Comparison of ENCODE assay signal across 20 cellular contexts in genomic region chr20:48352042-48352441, GRCh38.
"Had no signal": no experiment of that assay in that cellular context is flagged by ENCODE, and none has a peak within 500 bp of the region (broad histone marks: within the 10 kb centered on the region; RNA-seq: fewer than 3 reads in every experiment).

No MANE protein-coding gene starts in this region.

- H3K4me3 ChIP-seq: MG63 had no signal

- H3K27ac ChIP-seq: RWPE1 had no signal

- H3K36me3 ChIP-seq: MG63 had no signal

- H3K9me3 Mint-ChIP-seq: T-helper 1 cell treated with Interleukin-12 subunit alpha and Interleukin-12 subunit beta and Interleukin-4 antibody, amounts not matched to agents 30 μg/mL and 1 μg/mL, for 36 hours had no signal

- ATAC-seq: T-cell had no signal

- H3K36me3 Mint-ChIP-seq: T-cell had no signal

- DNase-seq: KBM-7, MG63, NCI-H1092, NCI-H1105 treated with DMSO at 0.1 percent for 48 hours, NCI-H1417 treated with DMSO at 0.1 percent for 48 hours, NCI-H146, NCI-H1694 treated with DMSO at 0.1 percent for 48 hours, NCI-H1930, NCI-H2081, NCI-H2107, NCI-H2227 treated with DMSO at 0.1 percent for 48 hours, NCI-H524, NCI-H526 treated with DMSO at 0.1 percent for 48 hours, NCI-H774, SHP77, SW 1271, T-cell had no signal

- H3K27ac Mint-ChIP-seq: IgD-negative memory B cell; T-cell; T-helper 1 cell treated with Interleukin-12 subunit alpha and Interleukin-12 subunit beta and Interleukin-4 antibody, amounts not matched to agents 30 μg/mL and 1 μg/mL, for 36 hours had no signal

- H3K4me3 Mint-ChIP-seq: IgD-negative memory B cell; T-cell; T-helper 1 cell treated with Interleukin-12 subunit alpha and Interleukin-12 subunit beta and Interleukin-4 antibody, amounts not matched to agents 30 μg/mL and 1 μg/mL, for 36 hours had no signal

- H3K4me1 Mint-ChIP-seq: T-cell had no signal
